12 cellular contexts compared by ENCODE assay signal in the genomic region with DNA sequence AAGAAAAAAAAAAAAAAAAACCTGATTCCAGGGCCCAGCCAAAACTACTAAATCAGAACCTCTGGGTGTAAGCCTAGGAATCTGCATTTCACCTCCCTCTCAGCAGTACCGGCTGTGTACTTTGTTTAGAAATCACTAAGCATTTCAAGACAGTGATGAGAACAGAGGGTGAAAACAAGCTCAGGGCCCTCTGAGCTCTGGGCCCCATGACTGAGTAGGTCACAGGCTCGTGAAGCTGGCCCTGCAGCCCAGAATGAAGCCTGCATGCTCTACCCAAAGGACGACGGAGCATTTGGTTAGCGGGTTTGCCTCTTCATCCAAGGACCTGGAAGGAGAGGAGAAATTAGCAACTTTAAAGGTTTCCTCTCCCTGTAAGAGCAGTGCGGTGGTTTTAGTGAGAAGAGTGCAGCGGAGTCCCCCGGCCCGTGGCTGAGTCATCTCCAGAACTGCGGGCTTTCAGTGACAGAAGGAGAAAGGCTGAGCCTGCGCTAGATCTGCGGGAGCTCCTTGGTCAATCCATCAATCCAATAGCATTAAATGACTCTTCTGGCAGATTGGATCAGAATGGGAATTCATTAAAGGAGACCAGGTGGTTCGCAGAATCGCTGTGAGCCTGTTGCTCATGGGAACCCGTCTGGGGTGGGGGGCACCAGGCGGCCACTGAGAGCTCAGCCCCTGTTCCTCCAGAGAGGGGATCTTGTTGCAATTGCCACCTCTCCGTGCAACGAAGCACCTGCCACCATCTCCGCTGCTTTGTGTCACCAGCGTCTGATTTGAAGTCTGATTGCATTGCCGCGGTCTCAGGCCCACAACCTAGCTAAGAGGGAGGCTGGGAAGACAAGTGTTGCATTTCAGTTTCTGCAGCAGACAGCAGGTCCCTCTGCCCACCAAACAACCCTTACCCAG. TPM values are rescaled to one million over a fixed set of nuclear protein-coding genes. Genes with fewer than 3 reads are reported as not detected.
DNase-seq lines count a peak whose midpoint lies in the region; ATAC-seq and TF ChIP-seq lines count a peak whose summit lies in the region.
"Had no signal": no experiment of that assay in that cellular context is flagged by ENCODE, and none has a peak within 500 bp of the region (broad histone marks: within the 10 kb centered on the region; RNA-seq: fewer than 3 reads in every experiment).

No MANE protein-coding gene starts in this region.

- intact Hi-C loops in OCI-LY7 (cut with micrococcal nuclease; ENCODE audit: unreplicated experiment) = no loop called here

- H3K4me1 ChIP-seq in OCI-LY7 (ENCODE audit: insufficient read depth, low read length, poor library complexity, severe bottlenecking) = no peaks in the 10 kb centered on the region
- H3K4me1 ChIP-seq: esophagus muscularis mucosa had no signal

- H3K27ac ChIP-seq in OCI-LY7 (ENCODE audit: low read depth, low read length, poor library complexity, severe bottlenecking) = no peak overlapping the region
- H3K27ac ChIP-seq: esophagus muscularis mucosa had no signal

- no peak for TF ChIP-seq CTCF in OCI-LY7 (conservative IDR thresholded peaks at IDR 0.05; ENCODE audit: low read length)

- BruUV-seq in OCI-LY7 (replicated peaks; lab: Mats Ljungman, UMichigan) = no TSS peak

- H3K4me2 ChIP-seq in OCI-LY7 (ENCODE audit: low read length) = no peak overlapping the region

- H2AFZ ChIP-seq in OCI-LY7 (ENCODE audit: low read length) = no peak overlapping the region

- H3K9me3 ChIP-seq in OCI-LY7 (ENCODE audit: low read length) = no peaks in the 10 kb centered on the region
- H3K9me3 ChIP-seq: esophagus muscularis mucosa had no signal

- no peaks in the 10 kb centered on the region for H3K36me3 ChIP-seq in OCI-LY7 (ENCODE audit: insufficient read depth, low read length)
- H3K36me3 ChIP-seq: esophagus muscularis mucosa had no signal

- no peaks in the 10 kb centered on the region for H3K79me2 ChIP-seq in OCI-LY7 (ENCODE audit: insufficient read depth, low read depth, low read length)

- H3K9me2 ChIP-seq in OCI-LY7 (ENCODE audit: insufficient read depth, low read length) = no peaks in the 10 kb centered on the region

- H3K4me3 ChIP-seq in OCI-LY7 (ENCODE audit: low read depth, low read length, poor library complexity, severe bottlenecking) = no peak overlapping the region
- H3K4me3 ChIP-seq: esophagus muscularis mucosa had no signal

- ATAC-seq in GM19023 (IDR thresholded peaks at IDR 0.05; ENCODE audit: unreplicated experiment) (peak; percentile 71), HG03025 (IDR thresholded peaks at IDR 0.05; ENCODE audit: low FRiP score, unreplicated experiment) (peak; percentile 57)

- POLR2A ChIA-PET in OCI-LY7 (lab: Charles Lee) = interaction anchor here (0.7 kb wide), 2 partner anchors 12 to 72 kb away, joined by 3 to 6 read pairs; no protein-coding TSS in a partner anchor

- CTCF ChIA-PET in OCI-LY7 (lab: Charles Lee; ENCODE audit: unreplicated experiment) = interaction anchor here (0.5 kb wide), 1 partner anchor 37 kb away, joined by 3 read pairs; no protein-coding TSS in a partner anchor

- DNase-seq in activated T-cell treated with anti-CD3 and anti-CD28 coated beads for 48 hours (ENCODE audit: low read depth) = peak; percentile 58
- peak; percentile 44 to 59 for DNase-seq in stimulated activated CD4-positive, alpha-beta T cell treated with anti-CD3 and anti-CD28 coated beads, Interleukin-2, amount 100 ng/mL, for 48 hours
- no peak for DNase-seq in kidney tubule cell (ENCODE audit: low spot score)
- DNase-seq in OCI-LY7 (ENCODE audit: low spot score) = no peak
- no peak for DNase-seq in nucleus accumbens (lab: John Stamatoyannopoulos, UW)
- DNase-seq in NCI-H2081 (lab: John Stamatoyannopoulos, UW) = no peak
- DNase-seq: DMS53 had no signal

- H4K20me1 ChIP-seq in OCI-LY7 (ENCODE audit: insufficient read depth, low read length) = no peaks in the 10 kb centered on the region

RNA-seq across cellular contexts. Expression of a gene that starts 7.3 kb away (rescaled TPM):
- total RNA-seq in OCI-LY7 (2014; rRNA removed; shearing (Covaris generic)) = not detected in 2 replicates
- total RNA-seq in OCI-LY7 (2022) = not detected in 2 replicates
- total RNA-seq: esophagus muscularis mucosa, kidney epithelial cell, osteocyte had no signal

RNA-seq across cellular contexts. Expression of a gene that starts 16.2 kb away (rescaled TPM):
- total RNA-seq in OCI-LY7 (2014; rRNA removed; shearing (Covaris generic)) = not detected in 2 replicates
- not detected in 2 replicates for total RNA-seq in OCI-LY7 (2022)

RNA-seq across cellular contexts. Expression of a gene that starts 36.8 kb away (rescaled TPM):
- not detected in 2 replicates for total RNA-seq in OCI-LY7 (2014; rRNA removed; shearing (Covaris generic))
- total RNA-seq in OCI-LY7 (2022) = not detected in 2 replicates
- total RNA-seq: esophagus muscularis mucosa had no signal

RNA-seq across cellular contexts. Expression of a gene that starts 59.2 kb away (rescaled TPM):
- 53.7 and 56.5 TPM in 2 replicates for total RNA-seq in OCI-LY7 (2014; rRNA removed; shearing (Covaris generic))
- total RNA-seq in OCI-LY7 (2022) = 53.9 and 55.4 TPM in 2 replicates

Comparison
In these comparisons a context has a peak if more than half of its experiments do, and no peak if none do; other contexts are left out.
1. DNase-seq: peak in activated T-cell treated with anti-CD3 and anti-CD28 coated beads for 48 hours (single experiment) and stimulated activated CD4-positive, alpha-beta T cell treated with anti-CD3 and anti-CD28 coated beads, Interleukin-2, amount 100 ng/mL, for 48 hours (2 of 2); none in kidney tubule cell (single experiment), OCI-LY7 (single experiment), nucleus accumbens (0 of 56) and NCI-H2081 (0 of 2).